ENCODE assay signal across 9 cellular contexts in the genomic region with DNA sequence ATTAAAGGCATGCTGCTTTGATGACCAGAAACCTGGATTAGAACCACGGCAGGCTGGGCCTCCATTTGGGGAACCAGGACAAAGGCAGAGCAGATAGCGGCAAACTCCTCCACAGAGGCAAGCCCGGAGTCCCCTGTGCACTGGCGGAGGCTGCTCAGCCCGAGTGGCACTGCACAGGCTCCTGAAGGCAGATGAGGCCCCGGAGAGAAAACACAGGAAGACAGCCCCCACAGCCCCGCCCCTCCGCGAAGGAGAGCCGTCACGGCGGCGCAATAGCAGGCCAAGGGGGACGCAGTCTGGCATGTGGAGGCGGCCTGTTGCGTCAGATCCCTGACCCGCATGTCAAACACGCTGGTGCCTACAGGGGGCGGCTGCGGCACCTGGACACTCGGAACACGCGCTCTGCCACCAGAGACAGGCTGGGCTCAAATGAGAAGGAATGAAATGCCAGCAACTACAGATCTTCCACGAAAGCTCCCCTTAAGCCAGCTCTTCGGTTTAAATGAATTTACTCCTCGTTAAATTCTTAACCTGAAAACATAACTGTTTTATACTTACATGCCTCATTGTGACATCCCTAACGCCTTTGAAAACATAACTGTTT.
DNase-seq lines count a peak whose midpoint lies in the region; ATAC-seq and TF ChIP-seq lines count a peak whose summit lies in the region.
"Had no signal": no experiment of that assay in that cellular context is flagged by ENCODE, and none has a peak within 500 bp of the region (broad histone marks: within the 10 kb centered on the region; RNA-seq: fewer than 3 reads in every experiment).

No MANE protein-coding gene starts in this region.

- H3K4me1 ChIP-seq in Karpas-422 (ENCODE audit: low read length) (peaks cover 42% of the 10 kb centered on the region), left lung (peaks cover 3 to 28% of the 10 kb centered on the region in 2 donors)

- H2AFZ ChIP-seq in Karpas-422 (ENCODE audit: low read length) = no peak overlapping the region

- intact Hi-C loops in left lung (cut with DNase I) = no loop called here

- peak overlapping the region; percentile 46 for H3K9ac ChIP-seq in Karpas-422 (ENCODE audit: low read length)

- TF ChIP-seq CTCF in coronary artery (IDR thresholded peaks at IDR 0.05) (no peak), left lung (IDR thresholded peaks at IDR 0.05) (peak; percentile 53 to 68)

- no peaks in the 10 kb centered on the region for H3K9me2 ChIP-seq in Karpas-422 (replicated peaks; ENCODE audit: insufficient read depth, low read length)

- peak; percentile 91 for ATAC-seq in left lung

- H3K9me3 ChIP-seq in Karpas-422 (ENCODE audit: low read length) (no peaks in the 10 kb centered on the region), left lung (no peaks in the 10 kb centered on the region)
- H3K9me3 ChIP-seq: SJSA1 had no signal

- H3K27me3 ChIP-seq in Karpas-422 (ENCODE audit: low read length) (no peaks in the 10 kb centered on the region), left lung (no peaks in the 10 kb centered on the region)
- H3K27me3 ChIP-seq: SJSA1 had no signal

- DNase-seq in ELF-1 (ENCODE audit: low read depth, low spot score) (peak; percentile 95), Karpas-422 (peak; percentile 92), coronary artery (ENCODE audit: low spot score) (peak; percentile 88), left lung (peak; percentile 83 to 90), NCI-H2081 (lab: John Stamatoyannopoulos, UW) (no peak), NCI-H345 (lab: John Stamatoyannopoulos, UW) (no peak)
- peak; percentile 38 to 64 for DNase-seq in activated CD4-positive, alpha-beta T cell treated with anti-CD3 and anti-CD28 coated beads, Interleukin-2, amount 50 U/mL, for 24 hours (ENCODE audit: low read depth in 1 of 2, low spot score in 1 of 2)
- peak; percentile 73 for DNase-seq in stimulated activated CD4-positive, alpha-beta T cell treated with anti-CD3 and anti-CD28 coated beads, Interleukin-4, amount 100 ng/mL, for 24 hours

- H4K20me1 ChIP-seq in Karpas-422 (ENCODE audit: insufficient read depth, low read depth, low read length) = no peaks in the 10 kb centered on the region

- peak overlapping the region; percentile 39 for H3K4me2 ChIP-seq in Karpas-422 (ENCODE audit: low read depth, low read length, poor library complexity, severe bottlenecking)

- H3K79me2 ChIP-seq in Karpas-422 (ENCODE audit: low read length) = no peaks in the 10 kb centered on the region; the same call in 1 of the 2 replicates

- H3K27ac ChIP-seq in Karpas-422 (ENCODE audit: low read length) (peak overlapping the region; percentile 44), coronary artery (peak overlapping the region in 1 of 2 donors; percentile 18), left lung (no peak overlapping the region)
- H3K27ac ChIP-seq: SJSA1 had no signal

- H3K36me3 ChIP-seq in Karpas-422 (ENCODE audit: insufficient read depth, low read length) (no peaks in the 10 kb centered on the region), left lung (peaks cover 0 to 4% of the 10 kb centered on the region in 2 donors)
- H3K36me3 ChIP-seq: SJSA1 had no signal

- H3K4me3 ChIP-seq in Karpas-422 (ENCODE audit: low read length) = peak overlapping the region; percentile 10; the same call in 1 of the 2 replicates
- peak overlapping the region; percentile 42 for H3K4me3 ChIP-seq in coronary artery
- no peak overlapping the region for H3K4me3 ChIP-seq in left lung
- H3K4me3 ChIP-seq: SJSA1 had no signal

Comparison
In these comparisons a context has a peak if more than half of its experiments do, and no peak if none do; other contexts are left out.
1. DNase-seq: peak in ELF-1 (single experiment), Karpas-422 (single experiment), activated CD4-positive, alpha-beta T cell treated with anti-CD3 and anti-CD28 coated beads, Interleukin-2, amount 50 U/mL, for 24 hours (2 of 2), coronary artery (single experiment), left lung (2 of 2) and stimulated activated CD4-positive, alpha-beta T cell treated with anti-CD3 and anti-CD28 coated beads, Interleukin-4, amount 100 ng/mL, for 24 hours (single experiment); none in NCI-H2081 (0 of 2) and NCI-H345 (single experiment).
2. H3K4me3 ChIP-seq: peak in Karpas-422 (single experiment) and coronary artery (single experiment); none in left lung (0 of 2).